Comparison of ENCODE assay signal across 9 cellular contexts in the genomic region with DNA sequence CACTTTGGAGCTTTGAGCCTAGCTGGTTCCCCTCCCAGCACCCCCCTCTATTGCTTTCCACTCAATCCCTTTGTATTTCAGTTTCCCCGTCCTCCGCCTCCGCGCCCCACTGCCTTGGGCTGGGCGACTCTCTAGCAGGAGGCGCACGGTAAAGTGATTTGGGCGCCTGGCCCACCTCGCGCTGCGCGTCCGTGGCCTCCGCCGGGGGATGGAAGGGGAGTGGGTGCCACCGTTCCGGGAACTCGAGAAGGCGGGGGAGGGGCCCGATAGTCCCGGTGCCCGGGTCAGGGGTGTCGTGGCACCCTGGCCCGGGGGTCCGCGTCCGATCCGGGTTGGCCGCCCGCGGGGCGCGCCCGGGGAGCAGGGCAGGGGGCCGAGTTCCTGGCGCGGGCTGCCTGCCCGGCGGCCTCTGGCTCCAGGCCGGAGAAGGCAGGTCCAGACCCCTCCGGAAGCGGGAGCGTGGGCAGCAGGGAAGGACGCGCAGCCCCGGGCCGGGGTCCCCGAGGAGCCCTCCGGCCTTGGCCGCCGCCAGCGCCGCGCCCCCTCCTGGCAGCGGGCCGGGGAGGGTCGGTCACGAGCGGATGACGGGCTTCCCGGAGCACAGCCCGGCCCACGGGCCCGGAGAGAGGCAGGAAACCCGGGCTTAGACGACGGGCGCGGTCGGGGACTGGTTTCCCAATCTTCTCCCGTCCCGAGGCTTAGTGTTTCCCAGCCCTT. TPM values are rescaled to one million over a fixed set of nuclear protein-coding genes. Genes with fewer than 3 reads are reported as not detected.
DNase-seq lines count a peak whose midpoint lies in the region; ATAC-seq and TF ChIP-seq lines count a peak whose summit lies in the region.
"Had no signal": no experiment of that assay in that cellular context is flagged by ENCODE, and none has a peak within 500 bp of the region (broad histone marks: within the 10 kb centered on the region; RNA-seq: fewer than 3 reads in every experiment).

No MANE protein-coding gene starts in this region.

- H3K4me3 Mint-ChIP-seq in H9 = peak overlapping the region in 1 of 2 experiments; percentile 48; a peak in 2 of 5 replicates

- no peak overlapping the region for H4K5ac ChIP-seq in H9 (ENCODE audit: insufficient read length, low read depth, low read length)

- H3K27ac ChIP-seq in H9 (ENCODE audit: insufficient read length, low read depth, low read length) = no peak overlapping the region
- H3K27ac ChIP-seq in ascending aorta = peak overlapping the region; percentile 61 to 82
- peak overlapping the region; percentile 40 to 97 (median 84) for H3K27ac ChIP-seq in skin epidermis
- H3K27ac ChIP-seq: SK-N-MC had no signal

- H4K8ac ChIP-seq in H9 (replicated peaks; ENCODE audit: insufficient read length, low read depth, low read length) = no peak overlapping the region

- no peaks in the 10 kb centered on the region; a peak in 2 of 7 replicates for H3K36me3 Mint-ChIP-seq in H9 (ENCODE audit: insufficient read depth in 1 of 3, low read depth in 3 of 3)

- no peak overlapping the region for H3K23ac ChIP-seq in H9 (ENCODE audit: insufficient read length, low read depth, low read length)

- H3K79me2 ChIP-seq in H9 (ENCODE audit: insufficient read depth, low read length) = no peaks in the 10 kb centered on the region

- intact Hi-C loops in ascending aorta (cut with DNase I) = no loop called here

- H2AFZ ChIP-seq in H9 (ENCODE audit: low read length) = no peak overlapping the region

- no peak overlapping the region for H3K4me2 ChIP-seq in H9 (ENCODE audit: insufficient read depth, insufficient read length, low read length)

- H3K27me3 ChIP-seq in H9 (ENCODE audit: insufficient read depth, low read length) = no peaks in the 10 kb centered on the region
- no peaks in the 10 kb centered on the region for H3K27me3 ChIP-seq in ascending aorta

- H3K23me2 ChIP-seq in H9 (ENCODE audit: insufficient read length, low read depth, low read length, poor library complexity, severe bottlenecking) = no peaks in the 10 kb centered on the region

- H3T11ph ChIP-seq in H9 (ENCODE audit: low read length) = no peak overlapping the region

- H3K79me1 ChIP-seq in H9 (ENCODE audit: insufficient read depth, low read depth, low read length, poor library complexity, severe bottlenecking) = no peaks in the 10 kb centered on the region

- H2BK20ac ChIP-seq in H9 (ENCODE audit: low read depth, low read length, poor library complexity, severe bottlenecking) = no peak overlapping the region

- no peak for TF ChIP-seq POLR2A in erythroblast (IDR thresholded peaks at IDR 0.05; ENCODE audit: low read length)

- H3K27ac Mint-ChIP-seq in H9 = no peak overlapping the region

- no peaks in the 10 kb centered on the region for H3K4me1 ChIP-seq in H9 (ENCODE audit: insufficient read depth, low read length)
- H3K4me1 ChIP-seq in ascending aorta = no peaks in the 10 kb centered on the region

- peaks cover 10% of the 10 kb centered on the region for H3K27me3 Mint-ChIP-seq in H9 (ENCODE audit: low read depth)

- H2BK120ac ChIP-seq in H9 (ENCODE audit: low read depth, low read length, poor library complexity, severe bottlenecking) = no peak overlapping the region

- peaks cover 2 to 3% of the 10 kb centered on the region in 2 experiments; a peak in 2 of 5 replicates for H3K9me3 Mint-ChIP-seq in H9

- ATAC-seq in GM18861 (IDR thresholded peaks at IDR 0.05; ENCODE audit: unreplicated experiment) (no peak), GM21515 (IDR thresholded peaks at IDR 0.05; ENCODE audit: unreplicated experiment) (no peak)

- H3K18ac ChIP-seq in H9 (ENCODE audit: insufficient read length, low read depth, low read length) = no peak overlapping the region

- no peak overlapping the region; the same call in 1 of the 2 replicates for H3K14ac ChIP-seq in H9 (ENCODE audit: insufficient read depth, low read length)

- no peak overlapping the region for H3K9ac ChIP-seq in H9 (ENCODE audit: extremely low read depth, insufficient read length, low read length)

- H4K20me1 ChIP-seq in H9 (ENCODE audit: control insufficient read depth, insufficient read depth, insufficient read length) = no peaks in the 10 kb centered on the region

- no peak overlapping the region for H2BK15ac ChIP-seq in H9 (ENCODE audit: low read depth, low read length)

- H3K56ac ChIP-seq in H9 (ENCODE audit: insufficient read length, low read depth, low read length) = no peak overlapping the region

- no peak overlapping the region for H4K91ac ChIP-seq in H9 (ENCODE audit: insufficient read length, low read depth, low read length)

- no CpG with 5 or more reads among the region's 72 CpGs for WGBS in H9 (ENCODE audit: extremely low coverage, insufficient read length, low lambda C conversion rate)

- H3K4me3 ChIP-seq in ascending aorta (peak overlapping the region; percentile 47 to 81), iPS-11a (ENCODE audit: low read depth, low read length) (peak overlapping the region; percentile 24), skin epidermis (peak overlapping the region; percentile 26 to 49 (median 37))
- H3K4me3 ChIP-seq: SK-N-MC had no signal

- peak; percentile 46; the same call in 2 of the 3 replicates for TF ChIP-seq CTCF in H9 (conservative IDR thresholded peaks at IDR 0.05)
- no peak for TF ChIP-seq CTCF in ascending aorta (IDR thresholded peaks at IDR 0.05)

- H3K9me3 ChIP-seq in H9 (ENCODE audit: control insufficient read depth, low read depth, low read length) = no peaks in the 10 kb centered on the region
- no peaks in the 10 kb centered on the region for H3K9me3 ChIP-seq in ascending aorta

- H2BK12ac ChIP-seq in H9 (ENCODE audit: insufficient read length, low read depth, low read length) = no peak overlapping the region

- H3K36me3 ChIP-seq in ascending aorta = no peaks in the 10 kb centered on the region

- no peak overlapping the region for H3K4ac ChIP-seq in H9 (ENCODE audit: low read depth, low read length)

- H2BK5ac ChIP-seq in H9 (ENCODE audit: insufficient read length, low read length) = no peak overlapping the region

- H3K4me1 Mint-ChIP-seq in H9 = peaks cover 11 to 18% of the 10 kb centered on the region in 2 experiments

- DNase-seq in H9 (no peak), ascending aorta (ENCODE audit: low spot score in 2 of 2) (peak in 1 of 2 donors; percentile 82), DMS153 (lab: John Stamatoyannopoulos, UW) (no peak), erythroblast (lab: John Stamatoyannopoulos, UW) (no peak)

- H2AK5ac ChIP-seq in H9 (ENCODE audit: insufficient read length, low read length) = no peak overlapping the region

RNA-seq across cellular contexts. Expression of gene MEOX1, which starts 15.8 kb away (rescaled TPM):
- not detected in 2 replicates for total RNA-seq in H9 (2021)
- 17.8 TPM for total RNA-seq in ascending aorta

Comparison
In these comparisons a context has a peak if more than half of its experiments do, and no peak if none do; other contexts are left out.
1. RNA of gene MEOX1, which starts 15.8 kb away (total RNA-seq): 17.8 TPM in ascending aorta (single experiment); not detected in H9; every median in the first group is over 10 times any median in the second.
2. Peak in every context shown above with its lines, with median percentiles within 50 percentile points of each other: H3K4me3 ChIP-seq.